ENCODE assay signal across 17 cellular contexts in the genomic region with DNA sequence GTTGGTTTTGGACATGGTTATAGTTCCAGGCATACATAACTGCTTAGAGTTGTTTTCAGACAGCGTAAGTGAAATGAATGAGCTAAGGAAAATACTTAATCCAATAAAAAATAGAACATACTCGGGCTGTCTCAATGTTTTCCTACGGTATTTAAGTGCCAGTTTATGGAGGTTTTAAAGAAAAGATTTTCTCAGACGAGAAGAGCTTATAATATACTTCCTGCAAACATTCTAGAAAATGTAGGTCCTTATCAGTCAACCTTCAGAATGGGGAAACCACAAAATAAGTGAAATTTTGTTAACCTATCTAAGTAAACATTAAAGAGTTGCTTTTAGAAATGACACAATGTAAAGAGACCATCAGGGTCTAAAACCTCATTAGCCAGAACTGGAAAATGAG. TPM values are rescaled to one million over a fixed set of nuclear protein-coding genes. Genes with fewer than 3 reads are reported as not detected.
DNase-seq lines count a peak whose midpoint lies in the region; ATAC-seq and TF ChIP-seq lines count a peak whose summit lies in the region.
"Had no signal": no experiment of that assay in that cellular context is flagged by ENCODE, and none has a peak within 500 bp of the region (broad histone marks: within the 10 kb centered on the region; RNA-seq: fewer than 3 reads in every experiment).

No MANE protein-coding gene starts in this region.

- peaks cover 13% of the 10 kb centered on the region for H3K79me2 ChIP-seq in OCI-LY3 (ENCODE audit: low read length)

- H2BK120ac ChIP-seq in neuronal stem cell (ENCODE audit: low read depth, low read length), result no peak overlapping the region

- H3K4me2 ChIP-seq in OCI-LY3 (ENCODE audit: low read length) (no peak overlapping the region), neuronal stem cell (ENCODE audit: insufficient read depth, low read length, poor library complexity, severe bottlenecking) (no peak overlapping the region)

- H3K9me3 ChIP-seq in OCI-LY3 (ENCODE audit: insufficient read depth, low read length) (no peaks in the 10 kb centered on the region), neuronal stem cell (replicated peaks in 1 of 2; ENCODE audit: control insufficient read depth in 2 of 2, insufficient read depth in 1 of 2, low read depth in 1 of 2, low read length in 2 of 2) (no peaks in the 10 kb centered on the region)
- H3K9me3 ChIP-seq: HAP-1, SJCRH30 had no signal

- H2AFZ ChIP-seq in OCI-LY3 (ENCODE audit: low read depth, low read length) (no peak overlapping the region), neuronal stem cell (ENCODE audit: low read length) (no peak overlapping the region)

- no peak overlapping the region for H3K4ac ChIP-seq in neuronal stem cell (ENCODE audit: low read length)

- peaks cover 50% of the 10 kb centered on the region for H3K36me3 ChIP-seq in OCI-LY3 (replicated peaks; ENCODE audit: low read depth, low read length)
- H3K36me3 ChIP-seq in neuronal stem cell (replicated peaks in 1 of 2; ENCODE audit: control insufficient read depth in 2 of 2, insufficient read depth in 2 of 2, low read length in 2 of 2), result peaks cover 16 to 38% of the 10 kb centered on the region in 2 donors

- H2BK5ac ChIP-seq in neuronal stem cell (ENCODE audit: low read length), result no peak overlapping the region

- CTCF ChIA-PET in WTC11 (lab: Charles Lee), result interaction anchor here (0.9 kb wide), 1 partner anchor 51 kb away, joined by 3 read pairs; no protein-coding TSS in a partner anchor
- CTCF ChIA-PET in activated CD4-positive, alpha-beta T cell treated with anti-CD3 and anti-CD28 coated beads for 36 hours (lab: Charles Lee), result interaction anchor here (1.4 to 1.5 kb wide), 2 partner anchors 14 to 46 kb away, joined by 3 to 5 read pairs; no protein-coding TSS in a partner anchor

- no peak overlapping the region for H3K4me3 ChIP-seq in OCI-LY3 (ENCODE audit: low read length)
- no peak overlapping the region for H3K4me3 ChIP-seq in neuronal stem cell (ENCODE audit: low read length in 2 of 2)
- H3K4me3 ChIP-seq: HAP-1, SJCRH30 had no signal

- peaks cover 21% of the 10 kb centered on the region for H3K4me1 Mint-ChIP-seq in activated naive CD8-positive, alpha-beta T cell treated with anti-CD3 and anti-CD28 coated beads for 36 hours
- H3K4me1 Mint-ChIP-seq in activated naive CD8-positive, alpha-beta T cell treated with anti-CD3 and anti-CD28 coated beads, Interleukin-2, amount 50 U/mL, for 24 hours, result peaks cover 8% of the 10 kb centered on the region
- peaks cover 8% of the 10 kb centered on the region for H3K4me1 Mint-ChIP-seq in WTC11
- H3K4me1 Mint-ChIP-seq in stimulated activated effector memory CD8-positive, alpha-beta T cell treated with anti-CD3 and anti-CD28 coated beads, Interleukin-12 subunit alpha, Interleukin-12 subunit beta, amount 100 ng/mL, for 72 hours, result peaks cover 8% of the 10 kb centered on the region
- peaks cover 27% of the 10 kb centered on the region for H3K4me1 Mint-ChIP-seq in activated CD4-positive, alpha-beta T cell treated with anti-CD3 and anti-CD28 coated beads for 36 hours

- TF ChIP-seq CTCF in OCI-LY3 (IDR thresholded peaks at IDR 0.05; ENCODE audit: low read depth, low read length) (no peak), WTC11 (IDR thresholded peaks at IDR 0.05) (no peak)

- H2BK12ac ChIP-seq in neuronal stem cell (ENCODE audit: low read length), result no peak overlapping the region

- no peaks in the 10 kb centered on the region for H3K79me1 ChIP-seq in neuronal stem cell (ENCODE audit: low read depth, low read length)

- H3K9me3 Mint-ChIP-seq in activated naive CD8-positive, alpha-beta T cell treated with anti-CD3 and anti-CD28 coated beads for 36 hours, result no peaks in the 10 kb centered on the region
- H3K9me3 Mint-ChIP-seq in activated naive CD8-positive, alpha-beta T cell treated with anti-CD3 and anti-CD28 coated beads, Interleukin-2, amount 50 U/mL, for 24 hours, result no peaks in the 10 kb centered on the region
- H3K9me3 Mint-ChIP-seq in WTC11, result no peaks in the 10 kb centered on the region
- H3K9me3 Mint-ChIP-seq in stimulated activated effector memory CD8-positive, alpha-beta T cell treated with anti-CD3 and anti-CD28 coated beads, Interleukin-12 subunit alpha, Interleukin-12 subunit beta, amount 100 ng/mL, for 72 hours, result no peaks in the 10 kb centered on the region
- H3K9me3 Mint-ChIP-seq in activated CD4-positive, alpha-beta T cell treated with anti-CD3 and anti-CD28 coated beads for 36 hours (ENCODE audit: low read depth), result no peaks in the 10 kb centered on the region
- H3K9me3 Mint-ChIP-seq: CD4-positive, alpha-beta memory T cell; IgD-negative memory B cell had no signal

- H3K4me1 ChIP-seq in OCI-LY3 (ENCODE audit: low read length) (peaks cover 22% of the 10 kb centered on the region), neuronal stem cell (ENCODE audit: control insufficient read depth in 2 of 2, insufficient read depth in 1 of 2, low read depth in 1 of 2, low read length in 2 of 2) (no peaks in the 10 kb centered on the region)
- H3K4me1 ChIP-seq: SJCRH30 had no signal

- no peak overlapping the region for H2BK15ac ChIP-seq in neuronal stem cell (ENCODE audit: low read length)

- H4K8ac ChIP-seq in neuronal stem cell (ENCODE audit: low read depth, low read length), result no peak overlapping the region

- no peak for ATAC-seq in activated naive CD8-positive, alpha-beta T cell treated with anti-CD3 and anti-CD28 coated beads, Interleukin-2, amount 50 U/mL, for 24 hours
- ATAC-seq in WTC11, result no peak
- no peak for ATAC-seq in stimulated activated effector memory CD8-positive, alpha-beta T cell treated with anti-CD3 and anti-CD28 coated beads, Interleukin-12 subunit alpha, Interleukin-12 subunit beta, amount 100 ng/mL, for 72 hours
- ATAC-seq in activated CD4-positive, alpha-beta T cell treated with anti-CD3 and anti-CD28 coated beads for 36 hours, result no peak

- H2AK5ac ChIP-seq in neuronal stem cell (ENCODE audit: low read depth, low read length), result no peak overlapping the region

- H3K27ac ChIP-seq in OCI-LY3 (ENCODE audit: low read length), result peak overlapping the region; percentile 60; the same call in 1 of the 2 replicates
- H3K27ac ChIP-seq in neuronal stem cell (replicated peaks; ENCODE audit: low read length), result no peak overlapping the region
- H3K27ac ChIP-seq: SJCRH30 had no signal

- H3K27me3 ChIP-seq in OCI-LY3 (ENCODE audit: low read depth, low read length) (no peaks in the 10 kb centered on the region), neuronal stem cell (ENCODE audit: control insufficient read depth in 3 of 3, insufficient read depth in 3 of 3, low read depth in 1 of 3, low read length in 3 of 3) (no peaks in the 10 kb centered on the region)

- intact Hi-C loops in activated CD4-positive, alpha-beta T cell treated with anti-CD3 and anti-CD28 coated beads for 36 hours (cut with DNase I, micrococcal nuclease), result no loop called here

- H4K91ac ChIP-seq in neuronal stem cell (ENCODE audit: low read depth, low read length, poor library complexity), result no peak overlapping the region

- no peaks in the 10 kb centered on the region for H3K27me3 Mint-ChIP-seq in activated naive CD8-positive, alpha-beta T cell treated with anti-CD3 and anti-CD28 coated beads for 36 hours
- H3K27me3 Mint-ChIP-seq in activated naive CD8-positive, alpha-beta T cell treated with anti-CD3 and anti-CD28 coated beads, Interleukin-2, amount 50 U/mL, for 24 hours, result no peaks in the 10 kb centered on the region
- H3K27me3 Mint-ChIP-seq in WTC11 (ENCODE audit: low read depth), result no peaks in the 10 kb centered on the region
- H3K27me3 Mint-ChIP-seq in activated CD4-positive, alpha-beta T cell treated with anti-CD3 and anti-CD28 coated beads for 36 hours, result no peaks in the 10 kb centered on the region
- H3K27me3 Mint-ChIP-seq: B cell; CD4-positive, alpha-beta memory T cell; IgD-negative memory B cell had no signal

- no peak for DNase-seq in activated naive CD8-positive, alpha-beta T cell treated with anti-CD3 and anti-CD28 coated beads for 36 hours
- DNase-seq in activated naive CD8-positive, alpha-beta T cell treated with anti-CD3 and anti-CD28 coated beads, Interleukin-2, amount 50 U/mL, for 24 hours, result no peak
- no peak for DNase-seq in WTC11 (ENCODE audit: low spot score)
- no peak for DNase-seq in stimulated activated effector memory CD8-positive, alpha-beta T cell treated with anti-CD3 and anti-CD28 coated beads, Interleukin-12 subunit alpha, Interleukin-12 subunit beta, amount 100 ng/mL, for 72 hours (ENCODE audit: low spot score in 2 of 2)
- DNase-seq in neuronal stem cell (ENCODE audit: low spot score), result no peak
- no peak for DNase-seq in activated CD4-positive, alpha-beta T cell treated with anti-CD3 and anti-CD28 coated beads for 36 hours
- DNase-seq: CD4-positive, alpha-beta memory T cell; DMS79; NCI-H1092; NCI-H345; NCI-H526 treated with DMSO at 0.1 percent for 48 hours; RPMI8226; SJCRH30 had no signal

- no CpG with 5 or more reads among the region's 4 CpGs for WGBS in neuronal stem cell (ENCODE audit: extremely low coverage in 2 of 2, insufficient read length in 2 of 2, insufficient replicate concordance in 1 of 2), 2 donors

- H3K4me3 Mint-ChIP-seq in activated naive CD8-positive, alpha-beta T cell treated with anti-CD3 and anti-CD28 coated beads for 36 hours, result peak overlapping the region; percentile 9
- no peak overlapping the region for H3K4me3 Mint-ChIP-seq in activated naive CD8-positive, alpha-beta T cell treated with anti-CD3 and anti-CD28 coated beads, Interleukin-2, amount 50 U/mL, for 24 hours
- H3K4me3 Mint-ChIP-seq in WTC11, result no peak overlapping the region
- no peak overlapping the region for H3K4me3 Mint-ChIP-seq in stimulated activated effector memory CD8-positive, alpha-beta T cell treated with anti-CD3 and anti-CD28 coated beads, Interleukin-12 subunit alpha, Interleukin-12 subunit beta, amount 100 ng/mL, for 72 hours
- H3K4me3 Mint-ChIP-seq in activated CD4-positive, alpha-beta T cell treated with anti-CD3 and anti-CD28 coated beads for 36 hours, result no peak overlapping the region
- H3K4me3 Mint-ChIP-seq: B cell; CD4-positive, alpha-beta memory T cell; IgD-negative memory B cell had no signal

- POLR2A ChIA-PET in WTC11 (lab: Charles Lee), result interaction anchor here (0.6 kb wide), 1 partner anchor 122 kb away, joined by 4 read pairs; no protein-coding TSS in a partner anchor
- POLR2A ChIA-PET in activated CD4-positive, alpha-beta T cell treated with anti-CD3 and anti-CD28 coated beads for 36 hours (lab: Charles Lee), result interaction anchor here (0.6 to 1.0 kb wide), 4 partner anchors 10 to 20 kb away, joined by 3 to 5 read pairs (median 4); a partner anchor contains a TSS

- no peak overlapping the region for H3K14ac ChIP-seq in neuronal stem cell (ENCODE audit: low read length)

- peaks cover 33% of the 10 kb centered on the region for H3K36me3 Mint-ChIP-seq in activated naive CD8-positive, alpha-beta T cell treated with anti-CD3 and anti-CD28 coated beads for 36 hours
- H3K36me3 Mint-ChIP-seq in activated naive CD8-positive, alpha-beta T cell treated with anti-CD3 and anti-CD28 coated beads, Interleukin-2, amount 50 U/mL, for 24 hours (ENCODE audit: low read depth), result peaks cover 44% of the 10 kb centered on the region
- peaks cover 28% of the 10 kb centered on the region for H3K36me3 Mint-ChIP-seq in WTC11
- H3K36me3 Mint-ChIP-seq in stimulated activated effector memory CD8-positive, alpha-beta T cell treated with anti-CD3 and anti-CD28 coated beads, Interleukin-12 subunit alpha, Interleukin-12 subunit beta, amount 100 ng/mL, for 72 hours, result peaks cover 47% of the 10 kb centered on the region
- peaks cover 32% of the 10 kb centered on the region for H3K36me3 Mint-ChIP-seq in activated CD4-positive, alpha-beta T cell treated with anti-CD3 and anti-CD28 coated beads for 36 hours (ENCODE audit: low read depth)

- no peak overlapping the region for H3K23ac ChIP-seq in neuronal stem cell (ENCODE audit: low read depth, low read length, poor library complexity)

- H3K9ac ChIP-seq in OCI-LY3 (ENCODE audit: low read length) (no peak overlapping the region), neuronal stem cell (ENCODE audit: low read depth, low read length, poor library complexity) (no peak overlapping the region)

- no peak overlapping the region for H3K18ac ChIP-seq in neuronal stem cell (ENCODE audit: low read length)

- H3K27ac Mint-ChIP-seq in activated naive CD8-positive, alpha-beta T cell treated with anti-CD3 and anti-CD28 coated beads for 36 hours, result peak overlapping the region; percentile 14
- no peak overlapping the region for H3K27ac Mint-ChIP-seq in activated naive CD8-positive, alpha-beta T cell treated with anti-CD3 and anti-CD28 coated beads, Interleukin-2, amount 50 U/mL, for 24 hours
- H3K27ac Mint-ChIP-seq in WTC11, result no peak overlapping the region
- peak overlapping the region; percentile 26 for H3K27ac Mint-ChIP-seq in stimulated activated effector memory CD8-positive, alpha-beta T cell treated with anti-CD3 and anti-CD28 coated beads, Interleukin-12 subunit alpha, Interleukin-12 subunit beta, amount 100 ng/mL, for 72 hours
- no peak overlapping the region for H3K27ac Mint-ChIP-seq in activated CD4-positive, alpha-beta T cell treated with anti-CD3 and anti-CD28 coated beads for 36 hours
- H3K27ac Mint-ChIP-seq: B cell; CD4-positive, alpha-beta memory T cell; IgD-negative memory B cell had no signal

- peaks cover 46% of the 10 kb centered on the region for H4K20me1 ChIP-seq in OCI-LY3 (ENCODE audit: insufficient read depth, low read length)

RNA-seq across cellular contexts. Expression of a gene that starts 12.1 kb away (rescaled TPM):
- 10 to 100 TPM; 26.4 to 30.0 TPM for total RNA-seq in activated naive CD8-positive, alpha-beta T cell treated with anti-CD3 and anti-CD28 coated beads for 36 hours
- 33.4 to 37.1 TPM (median 36.7 TPM) in 3 replicates for total RNA-seq in WTC11 (2021)
- polyA plus RNA-seq in neuronal stem cell (2013, experiment 1 of 2), result 5.1 TPM
- polyA plus RNA-seq in neuronal stem cell (2013, experiment 2 of 2), result 5.2 TPM
- total RNA-seq in activated CD4-positive, alpha-beta T cell treated with anti-CD3 and anti-CD28 coated beads for 36 hours, result 10 to 100 TPM; 13.8 to 26.7 TPM

RNA-seq across cellular contexts. Expression of a gene that starts 38.9 kb away (rescaled TPM):
- total RNA-seq in activated naive CD8-positive, alpha-beta T cell treated with anti-CD3 and anti-CD28 coated beads for 36 hours, result under 1 TPM in 1 of 2 experiments, not detected in 1; 0.23 TPM
- 0.46 to 0.89 TPM (median 0.50 TPM) in 3 replicates for total RNA-seq in WTC11 (2021)
- polyA plus RNA-seq in neuronal stem cell (2013, experiment 1 of 2), result 0.18 TPM
- polyA plus RNA-seq in neuronal stem cell (2013, experiment 2 of 2), result 0.25 TPM
- under 1 TPM; 0.63 to 0.66 TPM for total RNA-seq in activated CD4-positive, alpha-beta T cell treated with anti-CD3 and anti-CD28 coated beads for 36 hours
- polyA plus RNA-seq: CD4-positive, alpha-beta memory T cell had no signal

Comparison
In these comparisons a context has a peak if more than half of its experiments do, and no peak if none do; other contexts are left out.
1. H3K27ac Mint-ChIP-seq: peak in activated naive CD8-positive, alpha-beta T cell treated with anti-CD3 and anti-CD28 coated beads for 36 hours (single experiment) and stimulated activated effector memory CD8-positive, alpha-beta T cell treated with anti-CD3 and anti-CD28 coated beads, Interleukin-12 subunit alpha, Interleukin-12 subunit beta, amount 100 ng/mL, for 72 hours (single experiment); none in activated naive CD8-positive, alpha-beta T cell treated with anti-CD3 and anti-CD28 coated beads, Interleukin-2, amount 50 U/mL, for 24 hours (single experiment), WTC11 (single experiment) and activated CD4-positive, alpha-beta T cell treated with anti-CD3 and anti-CD28 coated beads for 36 hours (single experiment).